In the genomic region with DNA sequence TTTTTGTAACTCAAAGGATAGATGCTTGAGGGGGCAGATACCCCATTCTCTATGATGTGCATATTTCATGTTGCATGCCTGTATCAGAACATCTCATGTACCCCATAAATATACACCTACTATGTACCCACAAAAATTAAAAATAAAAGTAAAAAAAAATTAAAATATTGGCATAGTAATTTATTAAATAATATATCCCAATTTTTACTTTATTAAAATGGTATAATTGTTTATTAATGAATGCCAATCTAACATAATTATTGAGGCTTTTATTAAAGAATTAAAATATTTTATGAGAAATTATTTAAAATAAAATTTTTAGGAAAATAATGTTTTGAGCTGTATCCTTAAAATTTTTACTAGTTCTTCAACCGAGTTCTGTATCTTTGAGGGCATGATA, we compare ENCODE assay signal across 6 cellular contexts.
"Had no signal": no experiment of that assay in that cellular context is flagged by ENCODE, and none has a peak within 500 bp of the region (broad histone marks: within the 10 kb centered on the region; RNA-seq: fewer than 3 reads in every experiment).

No MANE protein-coding gene starts in this region.

- H3K4me3 Mint-ChIP-seq: IgD-negative memory B cell had no signal

- H3K36me3 Mint-ChIP-seq: IgD-negative memory B cell had no signal

- H3K4me1 ChIP-seq: SJCRH30 had no signal

- H3K27ac ChIP-seq: HL-60, SJCRH30 had no signal

- FAIRE-seq: HTR-8/SVneo had no signal

- H3K27ac Mint-ChIP-seq: IgD-negative memory B cell had no signal

- H3K36me3 ChIP-seq: SJCRH30 had no signal

- H3K27me3 Mint-ChIP-seq: IgD-negative memory B cell had no signal

- H3K27me3 ChIP-seq: SJCRH30 had no signal

- H3K9me3 ChIP-seq: SJCRH30 had no signal

- H3K4me3 ChIP-seq: SJCRH30 had no signal

- ATAC-seq: Panc1 had no signal

- H3K9me3 Mint-ChIP-seq: IgD-negative memory B cell had no signal

- DNase-seq: NCI-H1436 treated with DMSO at 0.1 percent for 48 hours had no signal
